21 cellular contexts compared by ENCODE assay signal in genomic region chr2:212547716-212548458, GRCh38. TPM values are rescaled to one million over a fixed set of nuclear protein-coding genes. Genes with fewer than 3 reads are reported as not detected.
DNase-seq lines count a peak whose midpoint lies in the region; ATAC-seq and TF ChIP-seq lines count a peak whose summit lies in the region.
"Had no signal": no experiment of that assay in that cellular context is flagged by ENCODE, and none has a peak within 500 bp of the region (broad histone marks: within the 10 kb centered on the region; RNA-seq: fewer than 3 reads in every experiment).

No MANE protein-coding gene starts in this region.

- H3F3A ChIP-seq in Loucy (ENCODE audit: low read depth), result no peaks in the 10 kb centered on the region

- no peak for TF ChIP-seq CTCF in Loucy (conservative IDR thresholded peaks at IDR 0.05; ENCODE audit: low read length)

- H3K79me1 ChIP-seq in trophoblast cell (ENCODE audit: low read length), result no peaks in the 10 kb centered on the region

- H3K9ac ChIP-seq in Loucy (ENCODE audit: low read depth, low read length, poor library complexity, severe bottlenecking), result no peak overlapping the region
- H3K9ac ChIP-seq in trophoblast cell (ENCODE audit: low read length), result no peak overlapping the region
- H3K9ac ChIP-seq: BLaER1 had no signal

- H2BK5ac ChIP-seq in trophoblast cell (ENCODE audit: low read depth, low read length, poor library complexity), result no peak overlapping the region

- H2BK12ac ChIP-seq in trophoblast cell (ENCODE audit: low read length), result no peak overlapping the region

- no peaks in the 10 kb centered on the region for H3K9me2 ChIP-seq in Loucy (replicated peaks; ENCODE audit: low read depth, low read length)

- H4K20me1 ChIP-seq in Loucy (ENCODE audit: insufficient read depth, low read length, poor library complexity, severe bottlenecking), result no peaks in the 10 kb centered on the region
- H4K20me1 ChIP-seq: BLaER1 had no signal

- no peak overlapping the region for H4K8ac ChIP-seq in trophoblast cell (ENCODE audit: low read depth, low read length)

- no peak overlapping the region for H3K23ac ChIP-seq in trophoblast cell (ENCODE audit: low read length)

- no peak overlapping the region for H3K18ac ChIP-seq in trophoblast cell (ENCODE audit: low read length)

- no peak overlapping the region for H3K14ac ChIP-seq in trophoblast cell (ENCODE audit: low read length)

- H3K4me3 ChIP-seq in Loucy (ENCODE audit: low read length, poor library complexity, severe bottlenecking) (no peak overlapping the region), trophoblast cell (ENCODE audit: low read depth, low read length) (no peak overlapping the region)
- H3K4me3 ChIP-seq: BLaER1, GM12878, MG63 had no signal

- H2BK120ac ChIP-seq in trophoblast cell (ENCODE audit: insufficient read depth, low read length, poor library complexity), result no peak overlapping the region

- H3K4me2 ChIP-seq in Loucy (ENCODE audit: low read depth, low read length, poor library complexity, severe bottlenecking) (peak overlapping the region; percentile 22), trophoblast cell (ENCODE audit: low read length) (no peak overlapping the region)
- H3K4me2 ChIP-seq: BLaER1 had no signal

- no peaks in the 10 kb centered on the region for H3K36me3 ChIP-seq in Loucy (ENCODE audit: insufficient read depth, low read length)
- no peaks in the 10 kb centered on the region for H3K36me3 ChIP-seq in trophoblast cell (ENCODE audit: control insufficient read depth in 1 of 2, insufficient read depth in 2 of 2, low read length in 2 of 2)
- H3K36me3 ChIP-seq: BLaER1, MG63 had no signal

- H4K91ac ChIP-seq in trophoblast cell (ENCODE audit: low read depth, low read length), result no peak overlapping the region

- ATAC-seq in SK-N-SH treated with all-trans-retinoic acid at 6 μM for 48 hours, result peak; percentile 53; the same call in 2 of the 3 replicates
- ATAC-seq: CD8-positive, alpha-beta T cell; GM12878 had no signal

- H4K12ac ChIP-seq in trophoblast cell (ENCODE audit: low read depth, low read length), result no peak overlapping the region

- H3K9me3 ChIP-seq in Loucy (ENCODE audit: insufficient read depth, low read depth, low read length) (no peaks in the 10 kb centered on the region), trophoblast cell (ENCODE audit: insufficient read depth, low read depth, low read length) (no peaks in the 10 kb centered on the region)
- H3K9me3 ChIP-seq: BLaER1, MG63 had no signal

- H2AFZ ChIP-seq in Loucy (ENCODE audit: low read length) (peak overlapping the region; percentile 66), trophoblast cell (ENCODE audit: insufficient read depth, low read length, poor library complexity) (no peak overlapping the region)

- H3K79me2 ChIP-seq in Loucy (ENCODE audit: insufficient read depth, low read length), result no peaks in the 10 kb centered on the region
- no peaks in the 10 kb centered on the region for H3K79me2 ChIP-seq in trophoblast cell (ENCODE audit: control insufficient read depth, insufficient read depth, low read length, poor library complexity)

- peak; percentile 16 for DNase-seq in DMS53 (lab: John Stamatoyannopoulos, UW)
- no peak for DNase-seq in DMS53 treated with DMSO at 0.1 percent for 48 hours (lab: John Stamatoyannopoulos, UW; ENCODE audit: unreplicated experiment)
- peak; percentile 60 to 82 for DNase-seq in trophoblast cell
- DNase-seq in activated CD4-positive, alpha-beta T cell treated with anti-CD3 and anti-CD28 coated beads for 4 hours, result no peak
- no peak for DNase-seq in DMS114 treated with DMSO at 0.1 percent for 48 hours (lab: John Stamatoyannopoulos, UW; ENCODE audit: unreplicated experiment)
- DNase-seq in NCI-H2196 (lab: John Stamatoyannopoulos, UW; ENCODE audit: unreplicated experiment), result no peak
- DNase-seq: 8988T; CD8-positive, alpha-beta T cell; DND-41; GDM1; GOT3; KG1; MG63; NCI-H1105; NCI-H1694 treated with DMSO at 0.1 percent for 48 hours; NCI-H2107 had no signal

- H2AK5ac ChIP-seq in trophoblast cell (ENCODE audit: low read length), result no peak overlapping the region

- H3K4me1 ChIP-seq in Loucy (ENCODE audit: insufficient read depth, low read length, poor library complexity, severe bottlenecking) (peaks cover 11% of the 10 kb centered on the region), trophoblast cell (ENCODE audit: control insufficient read depth in 1 of 2, insufficient read depth in 2 of 2, low read length in 2 of 2) (no peaks in the 10 kb centered on the region)
- H3K4me1 ChIP-seq: BLaER1 had no signal

- no peaks in the 10 kb centered on the region for H3K27me3 ChIP-seq in Loucy (ENCODE audit: insufficient read depth, low read length, poor library complexity, severe bottlenecking)
- no peaks in the 10 kb centered on the region for H3K27me3 ChIP-seq in trophoblast cell (ENCODE audit: insufficient read depth, low read length)
- H3K27me3 ChIP-seq: BLaER1, MG63 had no signal

- no peak overlapping the region for H3K27ac ChIP-seq in trophoblast cell (ENCODE audit: low read depth, low read length)
- H3K27ac ChIP-seq: BLaER1 had no signal

- H3K4ac ChIP-seq in trophoblast cell (ENCODE audit: low read depth, low read length), result no peak overlapping the region

TF ChIP-seq in SK-N-SH treated with all-trans-retinoic acid at 6 μM for 48 hours, 23 proteins besides CTCF, POLR2A, EP300 and RAD21:
- TF ChIP-seq ZC3H10 (CRISPR knock-in tag; IDR thresholded peaks at IDR 0.05) (no peak), PPARA (CRISPR knock-in tag; IDR thresholded peaks at IDR 0.05; ENCODE audit: borderline replicate concordance) (no peak)
- TF ChIP-seq, protein P1, sequence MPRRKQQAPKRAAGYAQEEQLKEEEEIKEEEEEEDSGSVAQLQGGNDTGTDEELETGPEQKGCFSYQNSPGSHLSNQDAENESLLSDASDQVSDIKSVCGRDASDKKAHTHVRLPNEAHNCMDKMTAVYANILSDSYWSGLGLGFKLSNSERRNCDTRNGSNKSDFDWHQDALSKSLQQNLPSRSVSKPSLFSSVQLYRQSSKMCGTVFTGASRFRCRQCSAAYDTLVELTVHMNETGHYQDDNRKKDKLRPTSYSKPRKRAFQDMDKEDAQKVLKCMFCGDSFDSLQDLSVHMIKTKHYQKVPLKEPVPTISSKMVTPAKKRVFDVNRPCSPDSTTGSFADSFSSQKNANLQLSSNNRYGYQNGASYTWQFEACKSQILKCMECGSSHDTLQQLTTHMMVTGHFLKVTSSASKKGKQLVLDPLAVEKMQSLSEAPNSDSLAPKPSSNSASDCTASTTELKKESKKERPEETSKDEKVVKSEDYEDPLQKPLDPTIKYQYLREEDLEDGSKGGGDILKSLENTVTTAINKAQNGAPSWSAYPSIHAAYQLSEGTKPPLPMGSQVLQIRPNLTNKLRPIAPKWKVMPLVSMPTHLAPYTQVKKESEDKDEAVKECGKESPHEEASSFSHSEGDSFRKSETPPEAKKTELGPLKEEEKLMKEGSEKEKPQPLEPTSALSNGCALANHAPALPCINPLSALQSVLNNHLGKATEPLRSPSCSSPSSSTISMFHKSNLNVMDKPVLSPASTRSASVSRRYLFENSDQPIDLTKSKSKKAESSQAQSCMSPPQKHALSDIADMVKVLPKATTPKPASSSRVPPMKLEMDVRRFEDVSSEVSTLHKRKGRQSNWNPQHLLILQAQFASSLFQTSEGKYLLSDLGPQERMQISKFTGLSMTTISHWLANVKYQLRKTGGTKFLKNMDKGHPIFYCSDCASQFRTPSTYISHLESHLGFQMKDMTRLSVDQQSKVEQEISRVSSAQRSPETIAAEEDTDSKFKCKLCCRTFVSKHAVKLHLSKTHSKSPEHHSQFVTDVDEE (CRISPR knock-in tag; IDR thresholded peaks at IDR 0.05), result no peak

RNA-seq across cellular contexts. Expression of gene ERBB4, which starts 9.3 kb away (rescaled TPM):
- polyA plus RNA-seq in trophoblast cell (2013), result 0.89 and 1.0 TPM in 2 replicates
- polyA plus RNA-seq: HepG2 had no signal

Comparison
In these comparisons a context has a peak if more than half of its experiments do, and no peak if none do; other contexts are left out.
1. DNase-seq: peak in DMS53 (single experiment) and trophoblast cell (2 of 2); none in DMS53 treated with DMSO at 0.1 percent for 48 hours (single experiment), activated CD4-positive, alpha-beta T cell treated with anti-CD3 and anti-CD28 coated beads for 4 hours (0 of 2), DMS114 treated with DMSO at 0.1 percent for 48 hours (single experiment) and NCI-H2196 (single experiment).